ENCODE assay signal across 8 cellular contexts in the genomic region with DNA sequence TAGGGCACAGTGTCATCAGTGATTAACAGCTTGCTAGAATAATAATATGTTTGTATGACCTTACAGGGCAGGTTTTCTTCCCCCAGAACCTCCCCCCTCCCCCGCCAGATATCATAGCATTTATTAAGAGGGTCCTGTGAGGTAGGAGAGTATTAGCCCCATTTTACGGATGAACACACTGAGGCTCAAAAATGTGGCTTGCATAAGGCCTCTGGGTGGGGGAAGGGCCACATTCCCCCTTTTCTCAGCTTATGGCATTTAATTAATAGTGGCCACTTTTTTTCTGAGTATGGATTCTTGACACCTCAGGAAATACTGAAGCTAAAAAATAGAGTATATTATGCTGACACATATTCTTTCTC. TPM values are rescaled to one million over a fixed set of nuclear protein-coding genes. Genes with fewer than 3 reads are reported as not detected.
DNase-seq lines count a peak whose midpoint lies in the region; ATAC-seq and TF ChIP-seq lines count a peak whose summit lies in the region.

No MANE protein-coding gene starts in this region.

- no peaks in the 10 kb centered on the region for H3K36me3 ChIP-seq in left ventricle myocardium inferior
- H3K36me3 ChIP-seq in upper lobe of right lung: no peaks in the 10 kb centered on the region

- peak overlapping the region; percentile 98 for H3K27ac Mint-ChIP-seq in chondrocyte (ENCODE audit: unreplicated experiment)
- H3K27ac Mint-ChIP-seq in mesothelial cell of epicardium: peak overlapping the region; percentile 90

- H3K4me1 ChIP-seq in left ventricle myocardium inferior (peaks cover 85% of the 10 kb centered on the region), upper lobe of right lung (peaks cover 26% of the 10 kb centered on the region)

- H3K4me3 Mint-ChIP-seq in chondrocyte (ENCODE audit: unreplicated experiment): peak overlapping the region; percentile 94
- peak overlapping the region; percentile 85 for H3K4me3 Mint-ChIP-seq in mesothelial cell of epicardium

- no peaks in the 10 kb centered on the region for H3K9me3 ChIP-seq in left ventricle myocardium inferior (replicated peaks)
- H3K9me3 ChIP-seq in upper lobe of right lung: no peaks in the 10 kb centered on the region

- H3K9me3 Mint-ChIP-seq in chondrocyte (ENCODE audit: low read depth): no peaks in the 10 kb centered on the region
- H3K9me3 Mint-ChIP-seq in mesothelial cell of epicardium: no peaks in the 10 kb centered on the region

- H3K36me3 Mint-ChIP-seq in chondrocyte (ENCODE audit: low read depth) (peaks cover 4% of the 10 kb centered on the region), mesothelial cell of epicardium (no peaks in the 10 kb centered on the region)

- H3K4me1 Mint-ChIP-seq in chondrocyte (ENCODE audit: low read depth) (peaks cover 63% of the 10 kb centered on the region), mesothelial cell of epicardium (peaks cover 51% of the 10 kb centered on the region)

- intact Hi-C loops in left ventricle myocardium inferior (cut with micrococcal nuclease) (no loop called here), cardiac septum (cut with DNase I) (loop anchor here (5.0 to 10.0 kb wide), 2 partner anchors 121 to 393 kb away; no protein-coding TSS in a partner anchor), upper lobe of right lung (cut with DNase I) (no loop called here)

- no peak for DNase-seq in left ventricle myocardium inferior
- DNase-seq in cardiac septum (ENCODE audit: low spot score): no peak
- no peak for DNase-seq in chondrocyte (ENCODE audit: low spot score)
- DNase-seq in mesothelial cell of epicardium (ENCODE audit: low spot score in 2 of 2, unreplicated experiment in 2 of 2): no peak
- no peak for DNase-seq in upper lobe of right lung
- DNase-seq in activated CD8-positive, alpha-beta memory T cell treated with anti-CD3 and anti-CD28 coated beads, Interleukin-2, amount 50 U/mL, for 48 hours: no peak
- DNase-seq in SHP77 treated with DMSO at 0.1 percent for 48 hours (lab: John Stamatoyannopoulos, UW): no peak

- H3K27me3 Mint-ChIP-seq in chondrocyte (ENCODE audit: low read depth) (no peaks in the 10 kb centered on the region), mesothelial cell of epicardium (ENCODE audit: low read depth) (no peaks in the 10 kb centered on the region)

- peak overlapping the region; percentile 96 for H3K27ac ChIP-seq in left ventricle myocardium inferior (replicated peaks)
- peak overlapping the region; percentile 77 for H3K27ac ChIP-seq in upper lobe of right lung

- H3K4me3 ChIP-seq in left ventricle myocardium inferior (peak overlapping the region; percentile 97), upper lobe of right lung (peak overlapping the region; percentile 75)

- TF ChIP-seq CTCF in left ventricle myocardium inferior (IDR thresholded peaks at IDR 0.05; ENCODE audit: borderline replicate concordance) (no peak), chondrocyte (IDR thresholded peaks at IDR 0.05) (no peak), mesothelial cell of epicardium (IDR thresholded peaks at IDR 0.05; ENCODE audit: unreplicated experiment) (no peak), upper lobe of right lung (IDR thresholded peaks at IDR 0.05) (no peak)

- no peaks in the 10 kb centered on the region for H3K27me3 ChIP-seq in left ventricle myocardium inferior (ENCODE audit: low read depth)
- no peaks in the 10 kb centered on the region for H3K27me3 ChIP-seq in upper lobe of right lung

- no peak for ATAC-seq in upper lobe of right lung
- ATAC-seq in HG03175 (IDR thresholded peaks at IDR 0.05; ENCODE audit: unreplicated experiment): no peak

RNA-seq across cellular contexts. Expression of a gene that starts 2.9 kb away (rescaled TPM):
- 60.0 TPM for total RNA-seq in left ventricle myocardium inferior
- 84.3 TPM for total RNA-seq in cardiac septum
- 173 to 236 TPM (median 184 TPM) in 3 replicates for total RNA-seq in chondrocyte
- 64.3 to 67.9 TPM (median 66.0 TPM) in 3 replicates for total RNA-seq in mesothelial cell of epicardium
- 72.4 TPM for total RNA-seq in upper lobe of right lung
